25 cellular contexts compared by ENCODE assay signal in genomic region chr11:120358729-120359128, GRCh38.
"Had no signal": no experiment of that assay in that cellular context is flagged by ENCODE, and none has a peak within 500 bp of the region (broad histone marks: within the 10 kb centered on the region; RNA-seq: fewer than 3 reads in every experiment).

No MANE protein-coding gene starts in this region.

- DNase-seq: activated CD4-positive, alpha-beta memory T cell treated with anti-CD3 and anti-CD28 coated beads, Interleukin-2, amount 10 ng/mL, durations not matched to agents 7 days and 5 days; activated CD4-positive, alpha-beta T cell treated with anti-CD3 and anti-CD28 coated beads for 36 hours; activated CD4-positive, alpha-beta T cell treated with anti-CD3 and anti-CD28 coated beads, Interleukin-2, amount 10 ng/mL, durations not matched to agents 24 days and 14 days; activated CD4-positive, alpha-beta T cell treated with anti-CD3 and anti-CD28 coated beads, Interleukin-2, amount 50 U/mL, for 4 hours; activated CD4-positive, CD25-positive, alpha-beta regulatory T cell; activated CD4-positive, CD25-positive, alpha-beta regulatory T cell treated with anti-CD3 and anti-CD28 coated beads, Interleukin-2, amount 50 U/mL, for 72 hours; activated CD8-positive, alpha-beta memory T cell treated with anti-CD3 and anti-CD28 coated beads, Interleukin-2, amount 50 U/mL, for 48 hours; activated gamma-delta T cell; activated naive CD4-positive, alpha-beta T cell; activated naive CD4-positive, alpha-beta T cell treated with anti-CD3 and anti-CD28 coated beads, Interleukin-2, amount 10 ng/mL, durations not matched to agents 7 days and 5 days; activated naive CD8-positive, alpha-beta T cell treated with anti-CD3 and anti-CD28 coated beads, Interleukin-2, amount 10 ng/mL, durations not matched to agents 7 days and 5 days; activated T-cell treated with anti-CD3 and anti-CD28 coated beads for 4 hours; activated T-cell treated with anti-CD3 and anti-CD28 coated beads, Interleukin-2, amount 50 U/mL, for 24 hours; activated T-cell treated with anti-CD3 and anti-CD28 coated beads, Interleukin-2, amount 50 U/mL, for 72 hours; brain microvascular endothelial cell; dorsolateral prefrontal cortex; effector memory CD4-positive, alpha-beta T cell; endodermal cell; foreskin fibroblast; head of caudate nucleus; T-helper 2 cell had no signal

- H3K36me3 ChIP-seq: ascending aorta, brain microvascular endothelial cell had no signal

- ATAC-seq: activated CD4-positive, alpha-beta T cell treated with anti-CD3 and anti-CD28 coated beads for 36 hours; activated naive CD4-positive, alpha-beta T cell treated with anti-CD3 and anti-CD28 coated beads, Interleukin-2, amount 50 U/mL, for 72 hours; esophagus mucosa had no signal

- H3K27ac ChIP-seq: ascending aorta, brain microvascular endothelial cell, coronary artery, dorsolateral prefrontal cortex had no signal

- H3K9me3 ChIP-seq: ascending aorta had no signal

- H3K27me3 ChIP-seq: ascending aorta, brain microvascular endothelial cell, dorsolateral prefrontal cortex had no signal

- H3K4me3 ChIP-seq: ascending aorta, coronary artery, dorsolateral prefrontal cortex had no signal
